Comparison of ENCODE assay signal across 19 cellular contexts in genomic region chr21:36454079-36454478, GRCh38. TPM values are rescaled to one million over a fixed set of nuclear protein-coding genes. Genes with fewer than 3 reads are reported as not detected.
A peak's percentile ranks its signal among the peaks of the same experiment; 100 is the strongest.
DNase-seq lines count a peak whose midpoint lies in the region; ATAC-seq, FAIRE-seq and TF ChIP-seq lines count a peak whose summit lies in the region.
"Had no signal": no experiment of that assay in that cellular context is flagged by ENCODE, and none has a peak within 500 bp of the region (broad histone marks: within the 10 kb centered on the region; RNA-seq: fewer than 3 reads in every experiment).

No MANE protein-coding gene starts in this region.

- no peaks in the 10 kb centered on the region for H3K36me3 ChIP-seq in PC-3 (ENCODE audit: low read depth, low read length)
- H3K36me3 ChIP-seq in kidney (ENCODE audit: control insufficient read depth in 1 of 2, insufficient read depth in 2 of 2, low read length in 2 of 2): no peaks in the 10 kb centered on the region
- H3K36me3 ChIP-seq: prostate gland had no signal

- H3K4me1 Mint-ChIP-seq in activated CD8-positive, alpha-beta T cell treated with anti-CD3 and anti-CD28 coated beads for 36 hours (ENCODE audit: low read depth): no peaks in the 10 kb centered on the region
- no peaks in the 10 kb centered on the region for H3K4me1 Mint-ChIP-seq in activated CD8-positive, alpha-beta T cell treated with anti-CD3 and anti-CD28 coated beads, Interleukin-2, amount 10 ng/mL, durations not matched to agents 7 days and 5 days (ENCODE audit: low read depth)
- H3K4me1 Mint-ChIP-seq: central memory CD8-positive, alpha-beta T cell had no signal

- H3K4me1 ChIP-seq in A549 (peaks cover 18% of the 10 kb centered on the region; the same call in 2 of the 3 replicates), PC-3 (ENCODE audit: insufficient read depth, low read length) (no peaks in the 10 kb centered on the region; the same call in 1 of the 2 replicates), kidney (ENCODE audit: control insufficient read depth in 1 of 2, insufficient read depth in 1 of 2, low read depth in 1 of 2, low read length in 2 of 2) (peaks cover 4 to 9% of the 10 kb centered on the region in 2 donors)
- H3K4me1 ChIP-seq: prostate gland had no signal

- ATAC-seq in A549: peak in 1 of 2 experiments; percentile 40; a peak in 3 of 6 replicates
- peak; percentile 29 for ATAC-seq in PC-3
- no peak for ATAC-seq in GM18907 (IDR thresholded peaks at IDR 0.05; ENCODE audit: unreplicated experiment)
- no peak for ATAC-seq in activated CD8-positive, alpha-beta T cell treated with anti-CD3 and anti-CD28 coated beads for 36 hours
- ATAC-seq in activated CD8-positive, alpha-beta T cell treated with anti-CD3 and anti-CD28 coated beads, Interleukin-2, amount 10 ng/mL, durations not matched to agents 7 days and 5 days: no peak
- ATAC-seq: activated T-cell treated with anti-CD3 and anti-CD28 coated beads, Interleukin-2, amount 50 U/mL, for 4 hours; effector memory CD8-positive, alpha-beta T cell; GM12878; left ventricle myocardium superior had no signal

- no peak overlapping the region for H3K4me3 Mint-ChIP-seq in activated CD8-positive, alpha-beta T cell treated with anti-CD3 and anti-CD28 coated beads for 36 hours
- H3K4me3 Mint-ChIP-seq in activated CD8-positive, alpha-beta T cell treated with anti-CD3 and anti-CD28 coated beads, Interleukin-2, amount 10 ng/mL, durations not matched to agents 7 days and 5 days: no peak overlapping the region
- H3K4me3 Mint-ChIP-seq: activated T-cell treated with anti-CD3 and anti-CD28 coated beads, Interleukin-2, amount 50 U/mL, for 4 hours; central memory CD8-positive, alpha-beta T cell; effector memory CD8-positive, alpha-beta T cell had no signal

- intact Hi-C loops in PC-3 (cut with micrococcal nuclease) (no loop called here), kidney (cut with DNase I) (no loop called here)
- intact Hi-C loops in activated CD8-positive, alpha-beta T cell treated with anti-CD3 and anti-CD28 coated beads for 36 hours (cut with micrococcal nuclease): no loop called here

- no peaks in the 10 kb centered on the region for H3K9me2 ChIP-seq in PC-3 (replicated peaks; ENCODE audit: low read length)

- DNase-seq in A549 (ENCODE audit: low read depth in 1 of 2, low spot score in 1 of 2) (no peak), NCI-H1417 treated with DMSO at 0.1 percent for 48 hours (lab: John Stamatoyannopoulos, UW) (peak; percentile 64), PC-3 (no peak), kidney (peak; percentile 90), HCEC 1CT (no peak)
- no peak for DNase-seq in activated CD8-positive, alpha-beta T cell treated with anti-CD3 and anti-CD28 coated beads for 36 hours
- DNase-seq in activated CD8-positive, alpha-beta T cell treated with anti-CD3 and anti-CD28 coated beads, Interleukin-2, amount 10 ng/mL, durations not matched to agents 7 days and 5 days: no peak
- DNase-seq: activated T-cell treated with anti-CD3 and anti-CD28 coated beads, Interleukin-2, amount 50 U/mL, for 4 hours; effector memory CD8-positive, alpha-beta T cell; KG1; left ventricle myocardium superior; NCI-H510A; stimulated activated naive CD4-positive, alpha-beta T cell had no signal

- no peaks in the 10 kb centered on the region for H3K27me3 ChIP-seq in PC-3 (ENCODE audit: low read length)

- no peaks in the 10 kb centered on the region for H4K20me1 ChIP-seq in PC-3 (ENCODE audit: low read length)

- no peak overlapping the region for H3K27ac Mint-ChIP-seq in activated CD8-positive, alpha-beta T cell treated with anti-CD3 and anti-CD28 coated beads for 36 hours
- H3K27ac Mint-ChIP-seq in activated CD8-positive, alpha-beta T cell treated with anti-CD3 and anti-CD28 coated beads, Interleukin-2, amount 10 ng/mL, durations not matched to agents 7 days and 5 days: no peak overlapping the region
- H3K27ac Mint-ChIP-seq: effector memory CD8-positive, alpha-beta T cell had no signal

- no peaks in the 10 kb centered on the region for H3K79me2 ChIP-seq in PC-3 (ENCODE audit: low read length)

- POLR2A ChIA-PET in A549 (lab: Yijun Ruan, JAX) (interaction anchor here (0.8 to 1.6 kb wide), 2 partner anchors 16 to 24 kb away, joined by 4 to 9 read pairs; no protein-coding TSS in a partner anchor), PC-3 (lab: Charles Lee; ENCODE audit: unreplicated experiment) (interaction anchor here (0.8 kb wide), 1 partner anchor 24 kb away, joined by 3 read pairs; no protein-coding TSS in a partner anchor)
- POLR2A ChIA-PET in activated CD8-positive, alpha-beta T cell treated with anti-CD3 and anti-CD28 coated beads for 36 hours (lab: Charles Lee): interaction anchor here (0.6 kb wide), 1 partner anchor 310 kb away, joined by 5 read pairs; no protein-coding TSS in a partner anchor
- POLR2A ChIA-PET in activated CD8-positive, alpha-beta T cell treated with anti-CD3 and anti-CD28 coated beads, Interleukin-2, amount 10 ng/mL, durations not matched to agents 7 days and 5 days (lab: Charles Lee): no interaction called here

- CTCF ChIA-PET in A549 (lab: Yijun Ruan, JAX): interaction anchor here (0.7 to 2.0 kb wide), 5 partner anchors 9 to 34 kb away, joined by 3 to 7 read pairs (median 4); no protein-coding TSS in a partner anchor
- CTCF ChIA-PET in PC-3 (lab: Charles Lee): no interaction called here
- CTCF ChIA-PET in activated CD8-positive, alpha-beta T cell treated with anti-CD3 and anti-CD28 coated beads for 36 hours (lab: Charles Lee): no interaction called here
- CTCF ChIA-PET in activated CD8-positive, alpha-beta T cell treated with anti-CD3 and anti-CD28 coated beads, Interleukin-2, amount 10 ng/mL, durations not matched to agents 7 days and 5 days (lab: Charles Lee): interaction anchor here (1.1 kb wide), 1 partner anchor 24 kb away, joined by 3 read pairs; no protein-coding TSS in a partner anchor

- no peaks in the 10 kb centered on the region for H3K36me3 Mint-ChIP-seq in activated CD8-positive, alpha-beta T cell treated with anti-CD3 and anti-CD28 coated beads for 36 hours (ENCODE audit: low read depth)
- no peaks in the 10 kb centered on the region for H3K36me3 Mint-ChIP-seq in activated CD8-positive, alpha-beta T cell treated with anti-CD3 and anti-CD28 coated beads, Interleukin-2, amount 10 ng/mL, durations not matched to agents 7 days and 5 days (ENCODE audit: low read depth)

- TF ChIP-seq RAD21 in A549 (conservative IDR thresholded peaks at IDR 0.05 in 1 of 2, IDR thresholded peaks at IDR 0.05 in 1 of 2): no peak

- FAIRE-seq in A549 (lab: Jason Lieb, UNC) (no peak), kidney (lab: Jason Lieb, UNC) (no peak)
- FAIRE-seq: A204.1, GM12878 had no signal

- H3K9me3 ChIP-seq in A549: no peaks in the 10 kb centered on the region
- no peaks in the 10 kb centered on the region for H3K9me3 ChIP-seq in PC-3 (ENCODE audit: low read length)
- no peaks in the 10 kb centered on the region for H3K9me3 ChIP-seq in kidney (ENCODE audit: control insufficient read depth in 1 of 2, low read length in 2 of 2)
- H3K9me3 ChIP-seq: prostate gland had no signal

- BruUV-seq in PC-3 (replicated peaks; lab: Mats Ljungman, UMichigan): no TSS peak

- no peak for TF ChIP-seq POLR2A in A549 (IDR thresholded peaks at IDR 0.05; ENCODE audit: low read length)

- TF ChIP-seq CTCF in A549 (IDR thresholded peaks at IDR 0.05) (no peak), PC-3 (conservative IDR thresholded peaks at IDR 0.05; ENCODE audit: low read depth, low read length) (no peak), kidney (IDR thresholded peaks at IDR 0.05; ENCODE audit: borderline replicate concordance, extremely low read depth, insufficient read depth) (no peak)
- TF ChIP-seq CTCF in activated CD8-positive, alpha-beta T cell treated with anti-CD3 and anti-CD28 coated beads for 36 hours (IDR thresholded peaks at IDR 0.05): no peak

- H3K4me3 ChIP-seq in A549 (no peak overlapping the region), PC-3 (ENCODE audit: low read length) (no peak overlapping the region), kidney (ENCODE audit: low read length in 2 of 2) (no peak overlapping the region)
- H3K4me3 ChIP-seq: GM12878, prostate gland had no signal

- H3K27ac ChIP-seq in A549 (peak overlapping the region; percentile 47 to 79; a peak in 4 of 6 replicates), PC-3 (ENCODE audit: low read length) (no peak overlapping the region), kidney (ENCODE audit: low read depth in 2 of 2, low read length in 2 of 2) (peak overlapping the region; percentile 84 to 92)
- H3K27ac ChIP-seq: C4-2B, prostate gland had no signal

- H2AFZ ChIP-seq in PC-3 (ENCODE audit: low read length): no peak overlapping the region

- 23% methylated on average over 5 of the region's 5 CpGs for WGBS in A549 (ENCODE audit: missing lambda C conversion rate)

- H3K9ac ChIP-seq in PC-3 (ENCODE audit: low read length): no peak overlapping the region
- H3K9ac ChIP-seq in kidney (ENCODE audit: low read length in 2 of 2): peak overlapping the region in 1 of 2 donors; percentile 46

- no peaks in the 10 kb centered on the region for H3F3A ChIP-seq in PC-3 (ENCODE audit: low read length, unreplicated experiment)

- H3K27me3 Mint-ChIP-seq in activated CD8-positive, alpha-beta T cell treated with anti-CD3 and anti-CD28 coated beads for 36 hours: peaks cover 1% of the 10 kb centered on the region
- peaks cover 4% of the 10 kb centered on the region for H3K27me3 Mint-ChIP-seq in activated CD8-positive, alpha-beta T cell treated with anti-CD3 and anti-CD28 coated beads, Interleukin-2, amount 10 ng/mL, durations not matched to agents 7 days and 5 days (ENCODE audit: low read depth)

- peak overlapping the region; percentile 53; the same call in 2 of the 3 replicates for H3K4me2 ChIP-seq in A549
- no peak overlapping the region for H3K4me2 ChIP-seq in PC-3 (ENCODE audit: low read length)

- no peaks in the 10 kb centered on the region for H3K9me3 Mint-ChIP-seq in activated CD8-positive, alpha-beta T cell treated with anti-CD3 and anti-CD28 coated beads for 36 hours
- H3K9me3 Mint-ChIP-seq in activated CD8-positive, alpha-beta T cell treated with anti-CD3 and anti-CD28 coated beads, Interleukin-2, amount 10 ng/mL, durations not matched to agents 7 days and 5 days (ENCODE audit: insufficient read depth): no peaks in the 10 kb centered on the region
- H3K9me3 Mint-ChIP-seq: activated T-cell treated with anti-CD3 and anti-CD28 coated beads, Interleukin-2, amount 50 U/mL, for 4 hours; central memory CD8-positive, alpha-beta T cell; effector memory CD8-positive, alpha-beta T cell had no signal

- no peak for TF ChIP-seq EP300 in A549 (IDR thresholded peaks at IDR 0.05)

RNA-seq across cellular contexts. Expression of gene CLDN14, which starts 25.8 kb away (rescaled TPM):
- polyA plus RNA-seq in A549 (2011; rRNA removed): not detected in 2 replicates
- 0.04 and 0.13 TPM in 2 replicates for polyA plus RNA-seq in A549 (2012; cell fraction: cytosol; rRNA removed)
- polyA plus RNA-seq in A549 (2012; cell fraction: nucleus; rRNA removed): 0.17 and 0.29 TPM in 2 replicates
- 0.05 TPM in 1 of 3 replicates, not detected in the others for polyA plus RNA-seq in A549 (2017; fragmentation: RNase III; extraction: RNeasy Plus Mini Kit Qiagen cat#74134 plus additional on column Dnase treatment)
- 0.19 TPM in 1 of 2 replicates, not detected in the other for polyA minus RNA-seq in A549 (2011; rRNA and poly(A)+ RNA removed)
- total RNA-seq in PC-3 (2014; rRNA removed): 8.9 and 10.9 TPM in 2 replicates
- 8.7 TPM for total RNA-seq in kidney
- 10.0 TPM for polyA plus RNA-seq in kidney (ENCODE audit: insufficient read depth, low read depth, low replicate concordance)
- not detected for total RNA-seq in activated CD8-positive, alpha-beta T cell treated with anti-CD3 and anti-CD28 coated beads for 36 hours
- not detected for total RNA-seq in activated CD8-positive, alpha-beta T cell treated with anti-CD3 and anti-CD28 coated beads, Interleukin-2, amount 10 ng/mL, durations not matched to agents 7 days and 5 days
- total RNA-seq: activated T-cell treated with anti-CD3 and anti-CD28 coated beads, Interleukin-2, amount 50 U/mL, for 4 hours; left ventricle myocardium superior; prostate gland had no signal

Comparison
In these comparisons a context has a peak if more than half of its experiments do, and no peak if none do; other contexts are left out.
1. CTCF ChIA-PET loops: an anchor here in A549 (0.7 to 2.0 kb wide) and activated CD8-positive, alpha-beta T cell treated with anti-CD3 and anti-CD28 coated beads, Interleukin-2, amount 10 ng/mL, durations not matched to agents 7 days and 5 days (1.1 kb wide); none called in PC-3 and activated CD8-positive, alpha-beta T cell treated with anti-CD3 and anti-CD28 coated beads for 36 hours.
2. DNase-seq: peak in NCI-H1417 treated with DMSO at 0.1 percent for 48 hours (single experiment) and kidney (single experiment); none in A549 (0 of 2), PC-3 (single experiment), activated CD8-positive, alpha-beta T cell treated with anti-CD3 and anti-CD28 coated beads for 36 hours (single experiment), HCEC 1CT (single experiment) and activated CD8-positive, alpha-beta T cell treated with anti-CD3 and anti-CD28 coated beads, Interleukin-2, amount 10 ng/mL, durations not matched to agents 7 days and 5 days (single experiment).